Comparison of ENCODE assay signal across 1 cellular context in genomic region chr7:73557108-73557396, GRCh38.
TF ChIP-seq lines count a peak whose summit lies in the region.

No MANE protein-coding gene starts in this region.

TF ChIP-seq in HepG2, 621 proteins besides CTCF, POLR2A, EP300 and RAD21 (continued from another document and continues in another):
- TF ChIP-seq, protein P1, sequence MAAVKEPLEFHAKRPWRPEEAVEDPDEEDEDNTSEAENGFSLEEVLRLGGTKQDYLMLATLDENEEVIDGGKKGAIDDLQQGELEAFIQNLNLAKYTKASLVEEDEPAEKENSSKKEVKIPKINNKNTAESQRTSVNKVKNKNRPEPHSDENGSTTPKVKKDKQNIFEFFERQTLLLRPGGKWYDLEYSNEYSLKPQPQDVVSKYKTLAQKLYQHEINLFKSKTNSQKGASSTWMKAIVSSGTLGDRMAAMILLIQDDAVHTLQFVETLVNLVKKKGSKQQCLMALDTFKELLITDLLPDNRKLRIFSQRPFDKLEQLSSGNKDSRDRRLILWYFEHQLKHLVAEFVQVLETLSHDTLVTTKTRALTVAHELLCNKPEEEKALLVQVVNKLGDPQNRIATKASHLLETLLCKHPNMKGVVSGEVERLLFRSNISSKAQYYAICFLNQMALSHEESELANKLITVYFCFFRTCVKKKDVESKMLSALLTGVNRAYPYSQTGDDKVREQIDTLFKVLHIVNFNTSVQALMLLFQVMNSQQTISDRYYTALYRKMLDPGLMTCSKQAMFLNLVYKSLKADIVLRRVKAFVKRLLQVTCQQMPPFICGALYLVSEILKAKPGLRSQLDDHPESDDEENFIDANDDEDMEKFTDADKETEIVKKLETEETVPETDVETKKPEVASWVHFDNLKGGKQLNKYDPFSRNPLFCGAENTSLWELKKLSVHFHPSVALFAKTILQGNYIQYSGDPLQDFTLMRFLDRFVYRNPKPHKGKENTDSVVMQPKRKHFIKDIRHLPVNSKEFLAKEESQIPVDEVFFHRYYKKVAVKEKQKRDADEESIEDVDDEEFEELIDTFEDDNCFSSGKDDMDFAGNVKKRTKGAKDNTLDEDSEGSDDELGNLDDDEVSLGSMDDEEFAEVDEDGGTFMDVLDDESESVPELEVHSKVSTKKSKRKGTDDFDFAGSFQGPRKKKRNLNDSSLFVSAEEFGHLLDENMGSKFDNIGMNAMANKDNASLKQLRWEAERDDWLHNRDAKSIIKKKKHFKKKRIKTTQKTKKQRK (IDR thresholded peaks at IDR 0.05; ENCODE audit: low read length): no peak
- TF ChIP-seq ZNF549 (CRISPR knock-in tag; IDR thresholded peaks at IDR 0.05) (no peak), BORCS8-MEF2B (CRISPR knock-in tag; IDR thresholded peaks at IDR 0.05) (no peak), MXD3 (CRISPR knock-in tag; IDR thresholded peaks at IDR 0.05) (peak; percentile 64; the same call in 1 of the 2 replicates), ZNF12 (CRISPR knock-in tag; IDR thresholded peaks at IDR 0.05) (no peak; the same call in 1 of the 2 replicates), ZNF7 (CRISPR knock-in tag; IDR thresholded peaks at IDR 0.05) (no peak), ZSCAN25 (CRISPR knock-in tag; IDR thresholded peaks at IDR 0.05) (no peak), POGK (CRISPR knock-in tag; conservative IDR thresholded peaks at IDR 0.05) (no peak), ZNF280B (CRISPR knock-in tag; IDR thresholded peaks at IDR 0.05; ENCODE audit: borderline replicate concordance) (no peak), AKNA (CRISPR knock-in tag; IDR thresholded peaks at IDR 0.05; ENCODE audit: borderline replicate concordance) (no peak), ELF1 (CRISPR knock-in tag; IDR thresholded peaks at IDR 0.05) (peak; percentile 55; the same call in 1 of the 2 replicates), NCOA2 (CRISPR knock-in tag; IDR thresholded peaks at IDR 0.05) (no peak), SMC3 (IDR thresholded peaks at IDR 0.05; ENCODE audit: low read length) (no peak), TCF12 (IDR thresholded peaks at IDR 0.05) (no peak), TCF12 (CRISPR knock-in tag; IDR thresholded peaks at IDR 0.05) (no peak), ZNF205 (CRISPR knock-in tag; IDR thresholded peaks at IDR 0.05) (no peak), HHEX (CRISPR knock-in tag; IDR thresholded peaks at IDR 0.05) (no peak), RBM39 (IDR thresholded peaks at IDR 0.05; ENCODE audit: low read depth, low read length, poor library complexity, severe bottlenecking) (no peak), ZNF879 (CRISPR knock-in tag; IDR thresholded peaks at IDR 0.05) (no peak), PHF20 (CRISPR knock-in tag; IDR thresholded peaks at IDR 0.05) (0 out of 2 replicates have a peak, but pooled peaks have one; percentile 52), ZFP41 (CRISPR knock-in tag; IDR thresholded peaks at IDR 0.05; ENCODE audit: borderline replicate concordance) (no peak), ZNF777 (CRISPR knock-in tag; IDR thresholded peaks at IDR 0.05) (no peak), TAF15 (IDR thresholded peaks at IDR 0.05; ENCODE audit: low read depth, low read length, poor library complexity, severe bottlenecking) (no peak), HMG20B (CRISPR knock-in tag; conservative IDR thresholded peaks at IDR 0.05) (no peak), ZFP36 (IDR thresholded peaks at IDR 0.05; ENCODE audit: borderline replicate concordance, low read depth, low read length, partially characterized antibody) (no peak), ZNF124 (CRISPR knock-in tag; IDR thresholded peaks at IDR 0.05) (no peak), MIER2 (CRISPR knock-in tag; IDR thresholded peaks at IDR 0.05) (no peak), NONO (IDR thresholded peaks at IDR 0.05) (no peak), NONO (CRISPR knock-in tag; conservative IDR thresholded peaks at IDR 0.05) (no peak), MED13 (CRISPR knock-in tag; IDR thresholded peaks at IDR 0.05) (no peak), PBX3 (CRISPR knock-in tag; IDR thresholded peaks at IDR 0.05; ENCODE audit: borderline replicate concordance) (no peak), EHMT2 (IDR thresholded peaks at IDR 0.05; ENCODE audit: borderline replicate concordance, low read depth, low read length) (no peak), HMG20A (CRISPR knock-in tag; IDR thresholded peaks at IDR 0.05; ENCODE audit: borderline replicate concordance) (no peak), ZNF709 (CRISPR knock-in tag; IDR thresholded peaks at IDR 0.05) (no peak), SOX6 (IDR thresholded peaks at IDR 0.05) (no peak), SOX6 (CRISPR knock-in tag; IDR thresholded peaks at IDR 0.05) (no peak), SNAPC5 (CRISPR knock-in tag; IDR thresholded peaks at IDR 0.05; ENCODE audit: borderline replicate concordance) (no peak), ZNF841 (CRISPR knock-in tag; IDR thresholded peaks at IDR 0.05; ENCODE audit: borderline replicate concordance) (no peak), NR2F6 (IDR thresholded peaks at IDR 0.05) (no peak), NR2F6 (CRISPR knock-in tag; IDR thresholded peaks at IDR 0.05) (peak; percentile 23; the same call in 1 of the 2 replicates), TGIF2 (CRISPR knock-in tag; IDR thresholded peaks at IDR 0.05) (no peak)
- TF ChIP-seq, protein P2, sequence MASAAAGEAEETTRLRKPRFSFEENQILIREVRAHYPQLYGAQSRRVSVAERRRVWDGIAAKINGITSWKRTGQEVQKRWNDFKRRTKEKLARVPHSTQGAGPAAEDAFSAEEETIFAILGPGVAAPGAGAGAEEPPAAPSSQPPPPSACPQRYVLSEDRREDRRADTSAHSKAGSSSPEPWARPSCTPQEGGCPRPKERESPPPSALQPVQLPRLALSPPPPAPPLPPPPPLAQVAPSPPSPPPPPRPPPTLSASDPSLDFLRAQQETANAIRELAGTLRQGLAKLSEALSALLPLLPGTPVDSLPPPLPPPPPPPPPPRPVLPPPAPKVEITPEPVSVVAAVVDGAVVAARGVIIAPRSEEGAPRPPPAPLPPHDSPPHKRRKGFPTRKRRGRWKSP (CRISPR knock-in tag; IDR thresholded peaks at IDR 0.05): no peak
- TF ChIP-seq, protein P3, sequence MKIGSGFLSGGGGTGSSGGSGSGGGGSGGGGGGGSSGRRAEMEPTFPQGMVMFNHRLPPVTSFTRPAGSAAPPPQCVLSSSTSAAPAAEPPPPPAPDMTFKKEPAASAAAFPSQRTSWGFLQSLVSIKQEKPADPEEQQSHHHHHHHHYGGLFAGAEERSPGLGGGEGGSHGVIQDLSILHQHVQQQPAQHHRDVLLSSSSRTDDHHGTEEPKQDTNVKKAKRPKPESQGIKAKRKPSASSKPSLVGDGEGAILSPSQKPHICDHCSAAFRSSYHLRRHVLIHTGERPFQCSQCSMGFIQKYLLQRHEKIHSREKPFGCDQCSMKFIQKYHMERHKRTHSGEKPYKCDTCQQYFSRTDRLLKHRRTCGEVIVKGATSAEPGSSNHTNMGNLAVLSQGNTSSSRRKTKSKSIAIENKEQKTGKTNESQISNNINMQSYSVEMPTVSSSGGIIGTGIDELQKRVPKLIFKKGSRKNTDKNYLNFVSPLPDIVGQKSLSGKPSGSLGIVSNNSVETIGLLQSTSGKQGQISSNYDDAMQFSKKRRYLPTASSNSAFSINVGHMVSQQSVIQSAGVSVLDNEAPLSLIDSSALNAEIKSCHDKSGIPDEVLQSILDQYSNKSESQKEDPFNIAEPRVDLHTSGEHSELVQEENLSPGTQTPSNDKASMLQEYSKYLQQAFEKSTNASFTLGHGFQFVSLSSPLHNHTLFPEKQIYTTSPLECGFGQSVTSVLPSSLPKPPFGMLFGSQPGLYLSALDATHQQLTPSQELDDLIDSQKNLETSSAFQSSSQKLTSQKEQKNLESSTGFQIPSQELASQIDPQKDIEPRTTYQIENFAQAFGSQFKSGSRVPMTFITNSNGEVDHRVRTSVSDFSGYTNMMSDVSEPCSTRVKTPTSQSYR (CRISPR knock-in tag; IDR thresholded peaks at IDR 0.05; ENCODE audit: borderline replicate concordance): peak; percentile 49; the same call in 1 of the 2 replicates
- TF ChIP-seq, protein P4, sequence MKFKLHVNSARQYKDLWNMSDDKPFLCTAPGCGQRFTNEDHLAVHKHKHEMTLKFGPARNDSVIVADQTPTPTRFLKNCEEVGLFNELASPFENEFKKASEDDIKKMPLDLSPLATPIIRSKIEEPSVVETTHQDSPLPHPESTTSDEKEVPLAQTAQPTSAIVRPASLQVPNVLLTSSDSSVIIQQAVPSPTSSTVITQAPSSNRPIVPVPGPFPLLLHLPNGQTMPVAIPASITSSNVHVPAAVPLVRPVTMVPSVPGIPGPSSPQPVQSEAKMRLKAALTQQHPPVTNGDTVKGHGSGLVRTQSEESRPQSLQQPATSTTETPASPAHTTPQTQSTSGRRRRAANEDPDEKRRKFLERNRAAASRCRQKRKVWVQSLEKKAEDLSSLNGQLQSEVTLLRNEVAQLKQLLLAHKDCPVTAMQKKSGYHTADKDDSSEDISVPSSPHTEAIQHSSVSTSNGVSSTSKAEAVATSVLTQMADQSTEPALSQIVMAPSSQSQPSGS (CRISPR knock-in tag; IDR thresholded peaks at IDR 0.05): 0 out of 2 replicates have a peak, but pooled peaks have one; percentile 2
- TF ChIP-seq, protein P5, sequence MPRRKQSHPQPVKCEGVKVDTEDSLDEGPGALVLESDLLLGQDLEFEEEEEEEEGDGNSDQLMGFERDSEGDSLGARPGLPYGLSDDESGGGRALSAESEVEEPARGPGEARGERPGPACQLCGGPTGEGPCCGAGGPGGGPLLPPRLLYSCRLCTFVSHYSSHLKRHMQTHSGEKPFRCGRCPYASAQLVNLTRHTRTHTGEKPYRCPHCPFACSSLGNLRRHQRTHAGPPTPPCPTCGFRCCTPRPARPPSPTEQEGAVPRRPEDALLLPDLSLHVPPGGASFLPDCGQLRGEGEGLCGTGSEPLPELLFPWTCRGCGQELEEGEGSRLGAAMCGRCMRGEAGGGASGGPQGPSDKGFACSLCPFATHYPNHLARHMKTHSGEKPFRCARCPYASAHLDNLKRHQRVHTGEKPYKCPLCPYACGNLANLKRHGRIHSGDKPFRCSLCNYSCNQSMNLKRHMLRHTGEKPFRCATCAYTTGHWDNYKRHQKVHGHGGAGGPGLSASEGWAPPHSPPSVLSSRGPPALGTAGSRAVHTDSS (CRISPR knock-in tag; conservative IDR thresholded peaks at IDR 0.05): no peak
